In genomic region chr1:39573736-39574624, GRCh38 we compare ENCODE assay signal across 7 cellular contexts. TPM values are rescaled to one million over a fixed set of nuclear protein-coding genes. Genes with fewer than 3 reads are reported as not detected.
DNase-seq lines count a peak whose midpoint lies in the region; TF ChIP-seq lines count a peak whose summit lies in the region.

No MANE protein-coding gene starts in this region.

- peaks cover 26 to 27% of the 10 kb centered on the region in 2 experiments for H3K4me1 Mint-ChIP-seq in H9

- no peak overlapping the region for H3K56ac ChIP-seq in H9 (ENCODE audit: insufficient read length, low read depth, low read length)

- H3K4me2 ChIP-seq in H9 (ENCODE audit: insufficient read depth, insufficient read length, low read length) (peak overlapping the region; percentile 77), fibroblast of lung (ENCODE audit: extremely low read depth, insufficient read depth, low read length) (peak overlapping the region; percentile 92), neuronal stem cell (ENCODE audit: insufficient read depth, low read length, poor library complexity, severe bottlenecking) (peak overlapping the region; percentile 15)

- H2BK120ac ChIP-seq in H9 (ENCODE audit: low read depth, low read length, poor library complexity, severe bottlenecking) (no peak overlapping the region), neuronal stem cell (ENCODE audit: low read depth, low read length) (no peak overlapping the region)

- H3K4me1 ChIP-seq in H9 (ENCODE audit: insufficient read depth, low read length) (peaks cover 3% of the 10 kb centered on the region), fibroblast of lung (ENCODE audit: control insufficient read depth, extremely low read depth, insufficient read depth, low read length) (peaks cover 5% of the 10 kb centered on the region), neuronal stem cell (ENCODE audit: control insufficient read depth in 2 of 2, insufficient read depth in 1 of 2, low read depth in 1 of 2, low read length in 2 of 2) (peaks cover 12 to 14% of the 10 kb centered on the region in 2 donors)

- no peak for TF ChIP-seq CTCF in H9 (conservative IDR thresholded peaks at IDR 0.05)
- no peak for TF ChIP-seq CTCF in fibroblast of lung (conservative IDR thresholded peaks at IDR 0.05 in 1 of 2, IDR thresholded peaks at IDR 0.05 in 1 of 2; ENCODE audit: low read depth in 1 of 2, low read length in 2 of 2)
- TF ChIP-seq CTCF in lower leg skin (IDR thresholded peaks at IDR 0.05), result no peak

- peak overlapping the region; percentile 85 to 92 for H3K4me3 Mint-ChIP-seq in H9

- H3K9ac ChIP-seq in H9 (ENCODE audit: extremely low read depth, insufficient read length, low read length), result peak overlapping the region; percentile 9
- peak overlapping the region; percentile 99 for H3K9ac ChIP-seq in SK-N-MC (ENCODE audit: insufficient read length)
- H3K9ac ChIP-seq in fibroblast of lung (ENCODE audit: insufficient read depth, low read length), result no peak overlapping the region
- H3K9ac ChIP-seq in neuronal stem cell (ENCODE audit: low read depth, low read length, poor library complexity), result no peak overlapping the region

- no peak overlapping the region for H4K5ac ChIP-seq in H9 (ENCODE audit: insufficient read length, low read depth, low read length)

- H3K4me3 ChIP-seq in SK-N-MC (peak overlapping the region; percentile 93), fibroblast of lung (replicated peaks in 1 of 4; ENCODE audit: control extremely low read depth in 1 of 4, insufficient read depth in 1 of 4, low read depth in 3 of 4, low read length in 4 of 4) (peak overlapping the region; percentile 71 to 95 (median 81)), neuronal stem cell (ENCODE audit: low read length in 2 of 2) (peak overlapping the region; percentile 50 to 93), lower leg skin (ENCODE audit: low read depth, poor library complexity, severe bottlenecking) (no peak overlapping the region)

- no peak overlapping the region for H2BK20ac ChIP-seq in H9 (ENCODE audit: low read depth, low read length, poor library complexity, severe bottlenecking)

- no peaks in the 10 kb centered on the region for H3K9me3 Mint-ChIP-seq in H9

- no peak for DNase-seq in H9
- no peak for DNase-seq in SK-N-MC (ENCODE audit: low read depth, low spot score)
- DNase-seq in fibroblast of lung (ENCODE audit: low read depth in 2 of 2), result peak; percentile 38 to 74
- no peak for DNase-seq in neuronal stem cell (ENCODE audit: low spot score)
- DNase-seq in cerebellar cortex (ENCODE audit: low spot score), result no peak
- DNase-seq in lower leg skin (ENCODE audit: low spot score in 2 of 2), result no peak
- DNase-seq in NCI-H2029 treated with DMSO at 0.1 percent for 48 hours (lab: John Stamatoyannopoulos, UW), result no peak

- H3K36me3 Mint-ChIP-seq in H9 (ENCODE audit: insufficient read depth in 1 of 3, low read depth in 3 of 3), result peaks cover 48 to 67% (median 61%) of the 10 kb centered on the region in 3 experiments

- no peak for TF ChIP-seq POLR2A in lower leg skin (IDR thresholded peaks at IDR 0.05)

- peaks cover 32% of the 10 kb centered on the region; the same call in 1 of the 2 replicates for H3K79me2 ChIP-seq in H9 (ENCODE audit: insufficient read depth, low read length)
- H3K79me2 ChIP-seq in fibroblast of lung (ENCODE audit: control insufficient read depth, insufficient read depth, low read length), result peaks cover 69% of the 10 kb centered on the region

- H4K8ac ChIP-seq in H9 (replicated peaks; ENCODE audit: insufficient read length, low read depth, low read length) (no peak overlapping the region), neuronal stem cell (ENCODE audit: low read depth, low read length) (no peak overlapping the region)

- H3K23ac ChIP-seq in H9 (ENCODE audit: insufficient read length, low read depth, low read length), result no peak overlapping the region
- no peak overlapping the region for H3K23ac ChIP-seq in neuronal stem cell (ENCODE audit: low read depth, low read length, poor library complexity)

- H3K27me3 ChIP-seq in H9 (ENCODE audit: insufficient read depth, low read length) (no peaks in the 10 kb centered on the region), fibroblast of lung (ENCODE audit: control insufficient read depth, insufficient read depth, low read length) (no peaks in the 10 kb centered on the region), neuronal stem cell (ENCODE audit: control insufficient read depth in 3 of 3, insufficient read depth in 3 of 3, low read depth in 1 of 3, low read length in 3 of 3) (no peaks in the 10 kb centered on the region)

- H2BK15ac ChIP-seq in H9 (ENCODE audit: low read depth, low read length) (no peak overlapping the region), neuronal stem cell (ENCODE audit: low read length) (no peak overlapping the region)

- intact Hi-C loops in lower leg skin (cut with DNase I; ENCODE audit: low total_unique reads), result no loop called here

- H3K36me3 ChIP-seq in SK-N-MC (ENCODE audit: insufficient read depth, low read length), result peaks cover 67% of the 10 kb centered on the region
- H3K36me3 ChIP-seq in fibroblast of lung (ENCODE audit: control insufficient read depth, insufficient read depth, low read length), result peaks cover 27% of the 10 kb centered on the region
- H3K36me3 ChIP-seq in neuronal stem cell (replicated peaks in 1 of 2; ENCODE audit: control insufficient read depth in 2 of 2, insufficient read depth in 2 of 2, low read length in 2 of 2), result peaks cover 36 to 67% of the 10 kb centered on the region in 2 donors

- no peaks in the 10 kb centered on the region for H4K20me1 ChIP-seq in H9 (ENCODE audit: control insufficient read depth, insufficient read depth, insufficient read length)
- H4K20me1 ChIP-seq in fibroblast of lung (ENCODE audit: control insufficient read depth, extremely low read depth, insufficient read depth, low read length), result peaks cover 11% of the 10 kb centered on the region

- peaks cover 14% of the 10 kb centered on the region for H3K23me2 ChIP-seq in H9 (ENCODE audit: insufficient read length, low read depth, low read length, poor library complexity, severe bottlenecking)

- peak overlapping the region in 1 of 3 experiments; percentile 13; a peak in 1 of 7 replicates for H3K27ac Mint-ChIP-seq in H9

- H3K9me3 ChIP-seq in H9 (ENCODE audit: control insufficient read depth, low read depth, low read length) (no peaks in the 10 kb centered on the region), SK-N-MC (ENCODE audit: low read depth, low read length) (no peaks in the 10 kb centered on the region), fibroblast of lung (ENCODE audit: control insufficient read depth, insufficient read depth, low read depth, low read length) (no peaks in the 10 kb centered on the region), neuronal stem cell (replicated peaks in 1 of 2; ENCODE audit: control insufficient read depth in 2 of 2, insufficient read depth in 1 of 2, low read depth in 1 of 2, low read length in 2 of 2) (peaks cover 0 to 2% of the 10 kb centered on the region in 2 donors)

- H2AFZ ChIP-seq in H9 (ENCODE audit: low read length), result no peak overlapping the region
- no peak overlapping the region for H2AFZ ChIP-seq in fibroblast of lung (ENCODE audit: low read length)
- H2AFZ ChIP-seq in neuronal stem cell (ENCODE audit: low read length), result no peak overlapping the region

- H3K27ac ChIP-seq in H9 (ENCODE audit: insufficient read length, low read depth, low read length) (no peak overlapping the region), SK-N-MC (no peak overlapping the region), fibroblast of lung (ENCODE audit: insufficient read depth, low read length) (peak overlapping the region; percentile 83), neuronal stem cell (replicated peaks; ENCODE audit: low read length) (no peak overlapping the region)

- no peaks in the 10 kb centered on the region; the same call in none of the 2 replicates for H3K27me3 Mint-ChIP-seq in H9 (ENCODE audit: low read depth)

- H4K91ac ChIP-seq in H9 (ENCODE audit: insufficient read length, low read depth, low read length), result no peak overlapping the region
- H4K91ac ChIP-seq in neuronal stem cell (ENCODE audit: low read depth, low read length, poor library complexity), result no peak overlapping the region

- H3K14ac ChIP-seq in H9 (ENCODE audit: insufficient read depth, low read length), result no peak overlapping the region
- no peak overlapping the region for H3K14ac ChIP-seq in neuronal stem cell (ENCODE audit: low read length)

- H2BK5ac ChIP-seq in H9 (ENCODE audit: insufficient read length, low read length), result no peak overlapping the region
- no peak overlapping the region for H2BK5ac ChIP-seq in neuronal stem cell (ENCODE audit: low read length)

- H2AK5ac ChIP-seq in H9 (ENCODE audit: insufficient read length, low read length) (no peak overlapping the region), neuronal stem cell (ENCODE audit: low read depth, low read length) (no peak overlapping the region)

- WGBS in H9 (ENCODE audit: extremely low coverage, insufficient read length, low lambda C conversion rate), result no CpG with 5 or more reads among the region's 12 CpGs
- no CpG with 5 or more reads among the region's 12 CpGs for WGBS in neuronal stem cell (ENCODE audit: extremely low coverage in 2 of 2, insufficient read length in 2 of 2, insufficient replicate concordance in 1 of 2), 2 donors
- 59% methylated on average over 12 of the region's 12 CpGs for WGBS in lower leg skin, 2 donors

- H2BK12ac ChIP-seq in H9 (ENCODE audit: insufficient read length, low read depth, low read length) (no peak overlapping the region), neuronal stem cell (ENCODE audit: low read length) (no peak overlapping the region)

- H3K4ac ChIP-seq in H9 (ENCODE audit: low read depth, low read length), result no peak overlapping the region
- H3K4ac ChIP-seq in neuronal stem cell (ENCODE audit: low read length), result no peak overlapping the region

- no peaks in the 10 kb centered on the region for H3K79me1 ChIP-seq in H9 (ENCODE audit: insufficient read depth, low read depth, low read length, poor library complexity, severe bottlenecking)
- H3K79me1 ChIP-seq in neuronal stem cell (ENCODE audit: low read depth, low read length), result peaks cover 6% of the 10 kb centered on the region

- H3T11ph ChIP-seq in H9 (ENCODE audit: low read length), result no peak overlapping the region

- H3K18ac ChIP-seq in H9 (ENCODE audit: insufficient read length, low read depth, low read length) (no peak overlapping the region), neuronal stem cell (ENCODE audit: low read length) (no peak overlapping the region)

RNA-seq across cellular contexts. Expression of gene PABPC4, which starts 2.6 kb away (rescaled TPM):
- total RNA-seq in H9 (2021), result 368 and 377 TPM in 2 replicates
- total RNA-seq in fibroblast of lung, result 229 and 276 TPM in 2 replicates
- polyA plus RNA-seq in fibroblast of lung, result 102 and 141 TPM in 2 replicates
- 166 and 219 TPM in 2 replicates for polyA plus RNA-seq in fibroblast of lung (2012)
- polyA minus RNA-seq in fibroblast of lung (ENCODE audit: low replicate concordance), result 258 and 349 TPM in 2 replicates
- 139 TPM for polyA plus RNA-seq in neuronal stem cell (2013, experiment 1 of 2)
- 155 TPM for polyA plus RNA-seq in neuronal stem cell (2013, experiment 2 of 2)
- total RNA-seq in lower leg skin, result 100 to 1,000 TPM in 2 of 4 donors, 10 to 100 TPM in 2; 76.8 to 105 (median 91.0) TPM

Comparison
In these comparisons a context has a peak if more than half of its experiments do, and no peak if none do; other contexts are left out.
1. DNase-seq: peak in fibroblast of lung (2 of 2); none in H9 (single experiment), SK-N-MC (single experiment), neuronal stem cell (single experiment), cerebellar cortex (single experiment), lower leg skin (0 of 2) and NCI-H2029 treated with DMSO at 0.1 percent for 48 hours (single experiment).
2. H3K4me2 ChIP-seq: peak in every context shown above with its lines; median percentile 92 in fibroblast of lung; 77 in H9; 15 in neuronal stem cell.
3. H3K9ac ChIP-seq: peak in H9 (single experiment) and SK-N-MC (single experiment); none in fibroblast of lung (single experiment) and neuronal stem cell (single experiment).